ENCODE assay signal across 1 cellular context in genomic region chr4:1403591-1404572, GRCh38.
TF ChIP-seq lines count a peak whose summit lies in the region.

No MANE protein-coding gene starts in this region.

TF ChIP-seq in HepG2, 621 proteins besides CTCF, POLR2A, EP300 and RAD21:
- no peak for TF ChIP-seq ZNF784 (CRISPR knock-in tag; IDR thresholded peaks at IDR 0.05; ENCODE audit: borderline replicate concordance)
- TF ChIP-seq SALL1 (CRISPR knock-in tag; IDR thresholded peaks at IDR 0.05): no peak
- no peak for TF ChIP-seq GLMP (CRISPR knock-in tag; IDR thresholded peaks at IDR 0.05; ENCODE audit: borderline replicate concordance)
- no peak for TF ChIP-seq TBX3 (IDR thresholded peaks at IDR 0.05; ENCODE audit: borderline replicate concordance)
- TF ChIP-seq GRHL1 (CRISPR knock-in tag; conservative IDR thresholded peaks at IDR 0.05): no peak
- TF ChIP-seq ELF4 (CRISPR knock-in tag; IDR thresholded peaks at IDR 0.05; ENCODE audit: borderline replicate concordance): no peak
- no peak for TF ChIP-seq PRMT3 (CRISPR knock-in tag; IDR thresholded peaks at IDR 0.05; ENCODE audit: borderline replicate concordance, low read depth)
- no peak for TF ChIP-seq ZBTB1 (CRISPR knock-in tag; IDR thresholded peaks at IDR 0.05; ENCODE audit: borderline replicate concordance)
- TF ChIP-seq DBP (CRISPR knock-in tag; IDR thresholded peaks at IDR 0.05; ENCODE audit: not compliant biosample characterization): no peak
- TF ChIP-seq THAP7 (CRISPR knock-in tag; IDR thresholded peaks at IDR 0.05): no peak
- no peak for TF ChIP-seq ZNF17 (CRISPR knock-in tag; IDR thresholded peaks at IDR 0.05)
- no peak for TF ChIP-seq NCOA2 (CRISPR knock-in tag; IDR thresholded peaks at IDR 0.05)
- no peak for TF ChIP-seq KLF11 (CRISPR knock-in tag; IDR thresholded peaks at IDR 0.05)
- TF ChIP-seq ZNF282 (IDR thresholded peaks at IDR 0.05; ENCODE audit: partially characterized antibody): no peak
